Comparison of ENCODE assay signal across 8 cellular contexts in genomic region chr15:85865070-85865684, GRCh38.
DNase-seq lines count a peak whose midpoint lies in the region; ATAC-seq, FAIRE-seq and TF ChIP-seq lines count a peak whose summit lies in the region.

No MANE protein-coding gene starts in this region.

- H3K36me3 ChIP-seq in astrocyte (ENCODE audit: insufficient read depth, low read length), result no peaks in the 10 kb centered on the region
- no peaks in the 10 kb centered on the region for H3K36me3 ChIP-seq in upper lobe of right lung

- no peak overlapping the region for H3K4me2 ChIP-seq in astrocyte (ENCODE audit: low read length)

- FAIRE-seq in astrocyte (lab: Jason Lieb, UNC), result no peak

- intact Hi-C loops in Right ventricle myocardium inferior (cut with DNase I), result no loop called here
- intact Hi-C loops in cardiac septum (cut with DNase I), result no loop called here
- intact Hi-C loops in upper lobe of right lung (cut with DNase I), result no loop called here

- no peaks in the 10 kb centered on the region for H3K9me3 ChIP-seq in astrocyte (ENCODE audit: insufficient read depth, low read depth, low read length)
- H3K9me3 ChIP-seq in upper lobe of right lung, result no peaks in the 10 kb centered on the region

- H3K9ac ChIP-seq in astrocyte (ENCODE audit: low read length), result no peak overlapping the region

- H3K36me3 Mint-ChIP-seq in astrocyte (ENCODE audit: low read depth, unreplicated experiment), result no peaks in the 10 kb centered on the region

- H3K4me3 Mint-ChIP-seq in astrocyte (ENCODE audit: unreplicated experiment), result no peak overlapping the region

- H3K4me1 Mint-ChIP-seq in astrocyte (ENCODE audit: low read depth, unreplicated experiment), result no peaks in the 10 kb centered on the region

- H3K4me1 ChIP-seq in astrocyte (ENCODE audit: insufficient read depth, low read length) (no peaks in the 10 kb centered on the region), upper lobe of right lung (no peaks in the 10 kb centered on the region)

- H3K79me2 ChIP-seq in astrocyte (ENCODE audit: insufficient read depth, low read length), result no peaks in the 10 kb centered on the region

- H3K9me3 Mint-ChIP-seq in astrocyte (ENCODE audit: unreplicated experiment), result no peaks in the 10 kb centered on the region

- H3K27me3 ChIP-seq in astrocyte (ENCODE audit: insufficient read depth, low read length) (peaks cover 3% of the 10 kb centered on the region), upper lobe of right lung (no peaks in the 10 kb centered on the region)

- H3K27me3 Mint-ChIP-seq in astrocyte (ENCODE audit: low read depth, unreplicated experiment), result peaks cover 10% of the 10 kb centered on the region

- DNase-seq in Right ventricle myocardium inferior (ENCODE audit: missing footprints) (no peak), cardiac septum (ENCODE audit: low spot score) (no peak), LNCaP clone FGC (ENCODE audit: low read depth) (peak; percentile 57), astrocyte (ENCODE audit: low read depth) (peak; percentile 23), iPS-NIHi11 (ENCODE audit: low spot score) (peak; percentile 82), upper lobe of right lung (no peak)
- DNase-seq in effector CD8-positive, alpha-beta T cell (lab: John Stamatoyannopoulos, UW), result no peak

- H3K4me3 ChIP-seq in LNCaP clone FGC (ENCODE audit: low read depth, low read length), result no peak overlapping the region
- H3K4me3 ChIP-seq in astrocyte (ENCODE audit: insufficient read depth, low read depth, low read length), result no peak overlapping the region
- no peak overlapping the region for H3K4me3 ChIP-seq in upper lobe of right lung

- H3K27ac ChIP-seq in astrocyte (ENCODE audit: low read depth, low read length) (no peak overlapping the region), upper lobe of right lung (no peak overlapping the region)

- TF ChIP-seq CTCF in LNCaP clone FGC (IDR thresholded peaks at IDR 0.05; ENCODE audit: control insufficient read depth, extremely low read depth, insufficient read depth) (peak; percentile 88), astrocyte (IDR thresholded peaks at IDR 0.05; ENCODE audit: insufficient read depth, low read depth, low read length) (peak; percentile 59), upper lobe of right lung (IDR thresholded peaks at IDR 0.05) (peak; percentile 55)

- H2AFZ ChIP-seq in astrocyte (ENCODE audit: low read depth, low read length), result no peak overlapping the region

- H4K20me1 ChIP-seq in astrocyte (ENCODE audit: insufficient read depth, low read length), result no peaks in the 10 kb centered on the region

- ATAC-seq in Right ventricle myocardium inferior, result peak; percentile 48
- peak; percentile 76 for ATAC-seq in upper lobe of right lung
- no peak for ATAC-seq in HG02870 (IDR thresholded peaks at IDR 0.05; ENCODE audit: unreplicated experiment)

- H3K27ac Mint-ChIP-seq in astrocyte (ENCODE audit: unreplicated experiment), result no peak overlapping the region

Comparison
In these comparisons a context has a peak if more than half of its experiments do, and no peak if none do; other contexts are left out.
1. DNase-seq: peak in LNCaP clone FGC (single experiment), astrocyte (single experiment) and iPS-NIHi11 (single experiment); none in Right ventricle myocardium inferior (single experiment), cardiac septum (single experiment), upper lobe of right lung (single experiment) and effector CD8-positive, alpha-beta T cell (single experiment).
2. Peak in every context shown above with its lines, with median percentiles within 50 percentile points of each other: CTCF ChIP-seq.